8 cellular contexts compared by ENCODE assay signal in genomic region chr5:378301-378891, GRCh38. TPM values are rescaled to one million over a fixed set of nuclear protein-coding genes. Genes with fewer than 3 reads are reported as not detected.
A peak's percentile ranks its signal among the peaks of the same experiment; 100 is the strongest.
DNase-seq lines count a peak whose midpoint lies in the region; ATAC-seq and TF ChIP-seq lines count a peak whose summit lies in the region.

No MANE protein-coding gene starts in this region.

- DNase-seq in Daoy (ENCODE audit: low read depth) (peak; percentile 84), M059J (ENCODE audit: low read depth) (peak; percentile 78), neural crest cell (ENCODE audit: low read depth, low spot score) (no peak), GOT3 (lab: John Stamatoyannopoulos, UW) (no peak), NCI-H128 (lab: John Stamatoyannopoulos, UW; ENCODE audit: unreplicated experiment) (no peak), GM19240 (ENCODE audit: insufficient read length, low spot score) (no peak)
- peak; percentile 72 for DNase-seq in activated naive CD4-positive, alpha-beta T cell treated with anti-CD3 and anti-CD28 coated beads for 36 hours

- H3K4me3 Mint-ChIP-seq in activated naive CD4-positive, alpha-beta T cell treated with anti-CD3 and anti-CD28 coated beads for 36 hours = peak overlapping the region; percentile 20
- H3K4me3 Mint-ChIP-seq in neural crest cell = no peak overlapping the region

- intact Hi-C loops in activated naive CD4-positive, alpha-beta T cell treated with anti-CD3 and anti-CD28 coated beads for 36 hours (cut with micrococcal nuclease) = no loop called here

- CTCF ChIA-PET in activated naive CD4-positive, alpha-beta T cell treated with anti-CD3 and anti-CD28 coated beads for 36 hours (lab: Charles Lee) = interaction anchor here (0.7 to 1.9 kb wide), 2 partner anchors 14 to 39 kb away, joined by 6 read pairs; no protein-coding TSS in a partner anchor

- H3K4me1 Mint-ChIP-seq in activated naive CD4-positive, alpha-beta T cell treated with anti-CD3 and anti-CD28 coated beads for 36 hours (ENCODE audit: low read depth) = peaks cover 49% of the 10 kb centered on the region
- H3K4me1 Mint-ChIP-seq in neural crest cell = no peaks in the 10 kb centered on the region

- H3K27me3 Mint-ChIP-seq in activated naive CD4-positive, alpha-beta T cell treated with anti-CD3 and anti-CD28 coated beads for 36 hours (ENCODE audit: low read depth) = peaks cover 7% of the 10 kb centered on the region
- peaks cover 30% of the 10 kb centered on the region for H3K27me3 Mint-ChIP-seq in neural crest cell (ENCODE audit: low read depth)

- no peak for TF ChIP-seq CTCF in neural crest cell (conservative IDR thresholded peaks at IDR 0.05)

- H3K9me3 Mint-ChIP-seq in activated naive CD4-positive, alpha-beta T cell treated with anti-CD3 and anti-CD28 coated beads for 36 hours = peaks cover 7% of the 10 kb centered on the region
- peaks cover 5% of the 10 kb centered on the region for H3K9me3 Mint-ChIP-seq in neural crest cell

- peak overlapping the region; percentile 92 for H3K27ac Mint-ChIP-seq in activated naive CD4-positive, alpha-beta T cell treated with anti-CD3 and anti-CD28 coated beads for 36 hours
- H3K27ac Mint-ChIP-seq in neural crest cell (ENCODE audit: unreplicated experiment) = peak overlapping the region; percentile 35

- peaks cover 6% of the 10 kb centered on the region for H3K36me3 Mint-ChIP-seq in activated naive CD4-positive, alpha-beta T cell treated with anti-CD3 and anti-CD28 coated beads for 36 hours (ENCODE audit: low read depth)
- H3K36me3 Mint-ChIP-seq in neural crest cell (ENCODE audit: low read depth) = peaks cover 2% of the 10 kb centered on the region

- no peak for ATAC-seq in GM18907 (IDR thresholded peaks at IDR 0.05; ENCODE audit: unreplicated experiment)

RNA-seq across cellular contexts. Expression of gene AHRR, which starts 56.9 kb away (rescaled TPM):
- 15.3 and 26.0 TPM in 2 replicates for total RNA-seq in Daoy (2014; rRNA removed; shearing (Covaris generic))
- total RNA-seq in M059J (2014; rRNA removed; shearing (Covaris generic)) = 49.1 and 50.6 TPM in 2 replicates
- 1 to 10 TPM; 4.1 to 5.5 TPM for total RNA-seq in activated naive CD4-positive, alpha-beta T cell treated with anti-CD3 and anti-CD28 coated beads for 36 hours
- 1.0 and 1.3 TPM in 2 replicates for total RNA-seq in neural crest cell

Comparison
In these comparisons a context has a peak if more than half of its experiments do, and no peak if none do; other contexts are left out.
1. DNase-seq: peak in Daoy (single experiment), M059J (single experiment) and activated naive CD4-positive, alpha-beta T cell treated with anti-CD3 and anti-CD28 coated beads for 36 hours (single experiment); none in neural crest cell (single experiment), GOT3 (single experiment), NCI-H128 (single experiment) and GM19240 (single experiment).